In genomic region chr2:121307048-121307447, GRCh38 we compare ENCODE assay signal across 29 cellular contexts. TPM values are rescaled to one million over a fixed set of nuclear protein-coding genes. Genes with fewer than 3 reads are reported as not detected.
"Had no signal": no experiment of that assay in that cellular context is flagged by ENCODE, and none has a peak within 500 bp of the region (broad histone marks: within the 10 kb centered on the region; RNA-seq: fewer than 3 reads in every experiment).

No MANE protein-coding gene starts in this region.

- FAIRE-seq: endometrium, islet of Langerhans, keratinocyte had no signal

- H3K4me3 ChIP-seq: colonic mucosa, esophagus squamous epithelium, gastrocnemius medialis, heart right ventricle, left lung, lower lobe of right lung, mucosa of descending colon had no signal

- H3K27ac ChIP-seq: colonic mucosa, epithelial cell of prostate, esophagus squamous epithelium, gastrocnemius medialis, heart right ventricle, left lung, lower lobe of right lung had no signal

- H3K36me3 ChIP-seq: colonic mucosa, esophagus squamous epithelium, gastrocnemius medialis, heart right ventricle, left lung, lower lobe of right lung had no signal

- H3K4me1 ChIP-seq: colonic mucosa, esophagus squamous epithelium, gastrocnemius medialis, heart right ventricle had no signal

- H3K27me3 ChIP-seq: colonic mucosa, gastrocnemius medialis had no signal

- ATAC-seq: effector memory CD8-positive, alpha-beta T cell; esophagus mucosa; gastrocnemius medialis; heart right ventricle; left cardiac atrium; left lung; left ventricle myocardium superior; lower lobe of right lung; mucosa of descending colon had no signal

- DNase-seq: colonic mucosa; cortex of kidney; effector CD8-positive, alpha-beta T cell; effector memory CD8-positive, alpha-beta T cell; endodermal cell; erythroblast; esophagus squamous epithelium; foreskin fibroblast; foreskin melanocyte; gastrocnemius medialis; glutamatergic neuron; head of caudate nucleus; heart right ventricle; hippocampal formation; left cardiac atrium; left lung; left ventricle myocardium superior; lower lobe of right lung; mesenchymal stem cell; mucosa of descending colon had no signal

- H3K9me3 ChIP-seq: colonic mucosa, esophagus squamous epithelium, gastrocnemius medialis, left lung, lower lobe of right lung, mucosa of descending colon had no signal

RNA-seq across cellular contexts. Expression of gene TFCP2L1, which starts 22.0 kb away (rescaled TPM):
- total RNA-seq: dermis microvascular lymphatic vessel endothelial cell, glomerular endothelial cell, lung microvascular endothelial cell, myocyte had no signal
